In genomic region chr2:12116228-12116750, GRCh38 we compare ENCODE assay signal across 14 cellular contexts.
DNase-seq lines count a peak whose midpoint lies in the region; ATAC-seq, FAIRE-seq and TF ChIP-seq lines count a peak whose summit lies in the region.
"Had no signal": no experiment of that assay in that cellular context is flagged by ENCODE, and none has a peak within 500 bp of the region (broad histone marks: within the 10 kb centered on the region; RNA-seq: fewer than 3 reads in every experiment).

No MANE protein-coding gene starts in this region.

- TF ChIP-seq CTCF in GM10248 (IDR thresholded peaks at IDR 0.05; ENCODE audit: control extremely low read depth, extremely low read depth, low read depth, missing control alignments) (no peak), kidney (IDR thresholded peaks at IDR 0.05; ENCODE audit: borderline replicate concordance, extremely low read depth, insufficient read depth) (no peak)

- intact Hi-C loops in kidney (cut with DNase I) = no loop called here

- DNase-seq in GM10248 (ENCODE audit: extremely low spot score) = peak; percentile 13
- DNase-seq in NCI-H2171 (lab: John Stamatoyannopoulos, UW) = peak; percentile 19
- DNase-seq in activated T-cell treated with anti-CD3 and anti-CD28 coated beads, Interleukin-2, amount 50 U/mL, for 24 hours = no peak
- no peak for DNase-seq in kidney
- no peak for DNase-seq in T-helper 2 cell treated with Interferon-gamma antibody and Interleukin-4, amounts not matched to agents 5 μg/mL and 100 μg/mL, for 36 hours (ENCODE audit: low spot score)
- DNase-seq: central memory CD4-positive, alpha-beta T cell; esophagus squamous epithelium; natural killer cell; NCI-H187 treated with DMSO at 0.1 percent for 48 hours; RPMI8226 had no signal

- no peaks in the 10 kb centered on the region for H3K4me1 ChIP-seq in kidney (ENCODE audit: control insufficient read depth in 1 of 2, insufficient read depth in 1 of 2, low read depth in 1 of 2, low read length in 2 of 2)
- H3K4me1 ChIP-seq: esophagus squamous epithelium had no signal

- no peak overlapping the region for H3K4me3 ChIP-seq in kidney (ENCODE audit: low read length in 2 of 2)
- H3K4me3 ChIP-seq: esophagus squamous epithelium had no signal

- H3K9me3 ChIP-seq in kidney (ENCODE audit: control insufficient read depth in 1 of 2, low read length in 2 of 2) = no peaks in the 10 kb centered on the region
- H3K9me3 ChIP-seq: esophagus squamous epithelium had no signal

- no peak overlapping the region for H3K9ac ChIP-seq in kidney (ENCODE audit: low read length in 2 of 2)

- POLR2A ChIA-PET in GM10248 (lab: Yijun Ruan, JAX) = no interaction called here

- no peaks in the 10 kb centered on the region for H3K36me3 Mint-ChIP-seq in activated T-cell treated with anti-CD3 and anti-CD28 coated beads, Interleukin-2, amount 50 U/mL, for 24 hours (ENCODE audit: low read depth)
- H3K36me3 Mint-ChIP-seq in T-helper 2 cell treated with Interferon-gamma antibody and Interleukin-4, amounts not matched to agents 5 μg/mL and 100 μg/mL, for 36 hours (ENCODE audit: low read depth) = no peaks in the 10 kb centered on the region
- H3K36me3 Mint-ChIP-seq: natural killer cell had no signal

- H3K4me3 Mint-ChIP-seq in activated T-cell treated with anti-CD3 and anti-CD28 coated beads, Interleukin-2, amount 50 U/mL, for 24 hours = no peak overlapping the region
- H3K4me3 Mint-ChIP-seq in T-helper 2 cell treated with Interferon-gamma antibody and Interleukin-4, amounts not matched to agents 5 μg/mL and 100 μg/mL, for 36 hours = no peak overlapping the region
- H3K4me3 Mint-ChIP-seq: natural killer cell had no signal

- no peak overlapping the region for H3K27ac ChIP-seq in kidney (ENCODE audit: low read depth in 2 of 2, low read length in 2 of 2)
- H3K27ac ChIP-seq: esophagus squamous epithelium had no signal

- CTCF ChIA-PET in GM10248 (lab: Yijun Ruan, JAX) = interaction anchor here (1.0 kb wide), 1 partner anchor 10 kb away, joined by 4 read pairs; no protein-coding TSS in a partner anchor

- FAIRE-seq in kidney (lab: Jason Lieb, UNC) = no peak

- no peaks in the 10 kb centered on the region for H3K27me3 Mint-ChIP-seq in activated T-cell treated with anti-CD3 and anti-CD28 coated beads, Interleukin-2, amount 50 U/mL, for 24 hours
- H3K27me3 Mint-ChIP-seq in T-helper 2 cell treated with Interferon-gamma antibody and Interleukin-4, amounts not matched to agents 5 μg/mL and 100 μg/mL, for 36 hours (ENCODE audit: low read depth) = peaks cover 8% of the 10 kb centered on the region

- no peak overlapping the region for H3K27ac Mint-ChIP-seq in activated T-cell treated with anti-CD3 and anti-CD28 coated beads, Interleukin-2, amount 50 U/mL, for 24 hours
- H3K27ac Mint-ChIP-seq in T-helper 2 cell treated with Interferon-gamma antibody and Interleukin-4, amounts not matched to agents 5 μg/mL and 100 μg/mL, for 36 hours = no peak overlapping the region
- H3K27ac Mint-ChIP-seq: activated T-helper 2 cell treated with anti-CD3 and anti-CD28 coated beads, Interferon-gamma antibody, Interleukin-2, Interleukin-4, amounts not matched to agents 10 μg/mL and 5 μg/mL and 100 μg/mL, durations not matched to agents 14 hours and 24 hours and 36 hours; natural killer cell had no signal

- no peaks in the 10 kb centered on the region for H3K36me3 ChIP-seq in kidney (ENCODE audit: control insufficient read depth in 1 of 2, insufficient read depth in 2 of 2, low read length in 2 of 2)
- H3K36me3 ChIP-seq: esophagus squamous epithelium had no signal

- no peaks in the 10 kb centered on the region for H3K4me1 Mint-ChIP-seq in activated T-cell treated with anti-CD3 and anti-CD28 coated beads, Interleukin-2, amount 50 U/mL, for 24 hours (ENCODE audit: low read depth)
- H3K4me1 Mint-ChIP-seq in T-helper 2 cell treated with Interferon-gamma antibody and Interleukin-4, amounts not matched to agents 5 μg/mL and 100 μg/mL, for 36 hours (ENCODE audit: low read depth) = no peaks in the 10 kb centered on the region

- peak; percentile 68 for ATAC-seq in GM19467 (IDR thresholded peaks at IDR 0.05; ENCODE audit: unreplicated experiment)
- ATAC-seq in HG02870 (IDR thresholded peaks at IDR 0.05; ENCODE audit: unreplicated experiment) = peak; percentile 51
- ATAC-seq in GM18870 (IDR thresholded peaks at IDR 0.05; ENCODE audit: unreplicated experiment) = no peak
- ATAC-seq: natural killer cell had no signal

- H3K9me3 Mint-ChIP-seq in activated T-cell treated with anti-CD3 and anti-CD28 coated beads, Interleukin-2, amount 50 U/mL, for 24 hours = no peaks in the 10 kb centered on the region
- H3K9me3 Mint-ChIP-seq in T-helper 2 cell treated with Interferon-gamma antibody and Interleukin-4, amounts not matched to agents 5 μg/mL and 100 μg/mL, for 36 hours = no peaks in the 10 kb centered on the region
- H3K9me3 Mint-ChIP-seq: activated T-helper 2 cell treated with anti-CD3 and anti-CD28 coated beads, Interferon-gamma antibody, Interleukin-2, Interleukin-4, amounts not matched to agents 10 μg/mL and 5 μg/mL and 100 μg/mL, durations not matched to agents 14 hours and 24 hours and 36 hours; natural killer cell had no signal

Comparison
In these comparisons a context has a peak if more than half of its experiments do, and no peak if none do; other contexts are left out.
1. DNase-seq: peak in GM10248 (single experiment) and NCI-H2171 (single experiment); none in activated T-cell treated with anti-CD3 and anti-CD28 coated beads, Interleukin-2, amount 50 U/mL, for 24 hours (single experiment), kidney (single experiment) and T-helper 2 cell treated with Interferon-gamma antibody and Interleukin-4, amounts not matched to agents 5 μg/mL and 100 μg/mL, for 36 hours (single experiment).